ENCODE assay signal across 7 cellular contexts in genomic region chr16:31200821-31201510, GRCh38.
DNase-seq lines count a peak whose midpoint lies in the region; ATAC-seq and TF ChIP-seq lines count a peak whose summit lies in the region.

No MANE protein-coding gene starts in this region.

- DNase-seq in HL-60 (ENCODE audit: low read depth in 1 of 2, low spot score in 1 of 2) (peak in 1 of 2 experiments; percentile 81), T follicular helper cell (ENCODE audit: low read depth) (peak; percentile 33), NK-92 (lab: John Stamatoyannopoulos, UW; ENCODE audit: unreplicated experiment) (no peak), glomerular visceral epithelial cell (ENCODE audit: extremely low spot score) (no peak)
- peak in 2 of 3 experiments; percentile 42 to 43 for DNase-seq in effector memory CD8-positive, alpha-beta T cell

- TF ChIP-seq CTCF in HL-60 (IDR thresholded peaks at IDR 0.05; ENCODE audit: insufficient read depth, low read length): peak; percentile 19

- peaks cover 95% of the 10 kb centered on the region for H3K36me3 Mint-ChIP-seq in effector memory CD8-positive, alpha-beta T cell (ENCODE audit: insufficient read depth)

- peak; percentile 43 for ATAC-seq in effector memory CD8-positive, alpha-beta T cell (replicated peaks)
- no peak for ATAC-seq in HG03280 (IDR thresholded peaks at IDR 0.05; ENCODE audit: unreplicated experiment)

- no peaks in the 10 kb centered on the region for H3K9me3 Mint-ChIP-seq in effector memory CD8-positive, alpha-beta T cell

- H3K27ac ChIP-seq in HL-60 (replicated peaks) (peak overlapping the region; percentile 86), skin epidermis (peak overlapping the region in 18 of 21 experiments; percentile 73 to 96 (median 87))

- peak overlapping the region; percentile 79 to 97 for H3K27ac Mint-ChIP-seq in effector memory CD8-positive, alpha-beta T cell

- H3K4me3 ChIP-seq in HL-60 (replicated peaks; ENCODE audit: insufficient read depth, low read length) (peak overlapping the region; percentile 83), skin epidermis (peak overlapping the region; percentile 64 to 85 (median 71))

- peaks cover 35 to 48% of the 10 kb centered on the region in 2 donors for H3K4me1 Mint-ChIP-seq in effector memory CD8-positive, alpha-beta T cell (ENCODE audit: low read depth in 2 of 2)

- H3K4me3 Mint-ChIP-seq in effector memory CD8-positive, alpha-beta T cell: peak overlapping the region; percentile 90 to 92

- H3K27me3 ChIP-seq in HL-60 (ENCODE audit: insufficient read depth, poor library complexity, severe bottlenecking): no peaks in the 10 kb centered on the region

- no peaks in the 10 kb centered on the region for H3K27me3 Mint-ChIP-seq in effector memory CD8-positive, alpha-beta T cell

Comparison
In these comparisons a context has a peak if more than half of its experiments do, and no peak if none do; other contexts are left out.
1. DNase-seq: peak in T follicular helper cell (single experiment) and effector memory CD8-positive, alpha-beta T cell (2 of 3); none in NK-92 (single experiment) and glomerular visceral epithelial cell (single experiment).